ENCODE assay signal across 25 cellular contexts in genomic region chr19:36265064-36265463, GRCh38.
"Had no signal": no experiment of that assay in that cellular context is flagged by ENCODE, and none has a peak within 500 bp of the region (broad histone marks: within the 10 kb centered on the region; RNA-seq: fewer than 3 reads in every experiment).

No MANE protein-coding gene starts in this region.

- H3K4me3 Mint-ChIP-seq: immature natural killer cell; mesothelial cell of epicardium; naive B cell; natural killer cell treated with Interleukin-12 subunit alpha and Interleukin-12 subunit beta and Interleukin-15 and Interleukin-18, amount 100 ng/mL, for 72 hours; neural progenitor cell; stimulated activated naive CD8-positive, alpha-beta T cell treated with anti-CD3 and anti-CD28 coated beads, Interleukin-15, amount 100 ng/mL, for 72 hours had no signal

- H3K27me3 ChIP-seq: dorsolateral prefrontal cortex, neural progenitor cell, ovary, suprapubic skin, transverse colon had no signal

- DNase-seq: cerebellar nuclear complex; effector CD4-positive, alpha-beta T cell; immature natural killer cell; islet precursor cell; kidney glomerular epithelial cell; mesenchymal stem cell; mucosa of descending colon; naive B cell; nucleus accumbens; ovary; retina; stimulated activated CD4-positive, alpha-beta T cell treated with anti-CD3 and anti-CD28 coated beads, Interleukin-12 subunit alpha, Interleukin-12 subunit beta, amount 100 ng/mL, for 4 hours; stimulated activated CD4-positive, alpha-beta T cell treated with anti-CD3 and anti-CD28 coated beads, Interleukin-1b, Interleukin-23, amount 100 ng/mL, for 48 hours; stimulated activated CD4-positive, alpha-beta T cell treated with anti-CD3 and anti-CD28 coated beads, Interleukin-4, amount 100 ng/mL, for 1 hour; stimulated activated CD8-positive, alpha-beta memory T cell treated with anti-CD3 and anti-CD28 coated beads, Interleukin-4, amount 100 ng/mL, for 48 hours; stimulated activated naive CD4-positive, alpha-beta T cell; stimulated activated naive CD8-positive, alpha-beta T cell treated with anti-CD3 and anti-CD28 coated beads, Interleukin-15, amount 100 ng/mL, for 72 hours; transverse colon had no signal

- H3K4me3 ChIP-seq: mucosa of descending colon, neural progenitor cell, ovary, smooth muscle cell, suprapubic skin, transverse colon had no signal

- ATAC-seq: mucosa of descending colon; natural killer cell treated with Interleukin-12 subunit alpha and Interleukin-12 subunit beta and Interleukin-15 and Interleukin-18, amount 100 ng/mL, for 72 hours; sciatic nerve; stimulated activated naive CD8-positive, alpha-beta T cell treated with anti-CD3 and anti-CD28 coated beads, Interleukin-15, amount 100 ng/mL, for 72 hours had no signal

- H3K4me1 ChIP-seq: neural progenitor cell, suprapubic skin, transverse colon had no signal

- H3K27ac Mint-ChIP-seq: immature natural killer cell; mesothelial cell of epicardium; natural killer cell treated with Interleukin-12 subunit alpha and Interleukin-12 subunit beta and Interleukin-15 and Interleukin-18, amount 100 ng/mL, for 72 hours; neural progenitor cell; stimulated activated naive CD8-positive, alpha-beta T cell treated with anti-CD3 and anti-CD28 coated beads, Interleukin-15, amount 100 ng/mL, for 72 hours had no signal

- H3K4me1 Mint-ChIP-seq: immature natural killer cell; mesothelial cell of epicardium; naive B cell; neural progenitor cell; stimulated activated naive CD8-positive, alpha-beta T cell treated with anti-CD3 and anti-CD28 coated beads, Interleukin-15, amount 100 ng/mL, for 72 hours had no signal

- H3K9me3 ChIP-seq: suprapubic skin, transverse colon had no signal

- H3K36me3 ChIP-seq: neural progenitor cell, ovary, suprapubic skin, transverse colon had no signal

- H3K27me3 Mint-ChIP-seq: naive B cell; natural killer cell treated with Interleukin-12 subunit alpha and Interleukin-12 subunit beta and Interleukin-15 and Interleukin-18, amount 100 ng/mL, for 72 hours; stimulated activated naive CD8-positive, alpha-beta T cell treated with anti-CD3 and anti-CD28 coated beads, Interleukin-15, amount 100 ng/mL, for 72 hours had no signal

- H3K27ac ChIP-seq: dorsolateral prefrontal cortex, neural progenitor cell, ovary, suprapubic skin, transverse colon had no signal
